ENCODE assay signal across 1 cellular context in the genomic region with DNA sequence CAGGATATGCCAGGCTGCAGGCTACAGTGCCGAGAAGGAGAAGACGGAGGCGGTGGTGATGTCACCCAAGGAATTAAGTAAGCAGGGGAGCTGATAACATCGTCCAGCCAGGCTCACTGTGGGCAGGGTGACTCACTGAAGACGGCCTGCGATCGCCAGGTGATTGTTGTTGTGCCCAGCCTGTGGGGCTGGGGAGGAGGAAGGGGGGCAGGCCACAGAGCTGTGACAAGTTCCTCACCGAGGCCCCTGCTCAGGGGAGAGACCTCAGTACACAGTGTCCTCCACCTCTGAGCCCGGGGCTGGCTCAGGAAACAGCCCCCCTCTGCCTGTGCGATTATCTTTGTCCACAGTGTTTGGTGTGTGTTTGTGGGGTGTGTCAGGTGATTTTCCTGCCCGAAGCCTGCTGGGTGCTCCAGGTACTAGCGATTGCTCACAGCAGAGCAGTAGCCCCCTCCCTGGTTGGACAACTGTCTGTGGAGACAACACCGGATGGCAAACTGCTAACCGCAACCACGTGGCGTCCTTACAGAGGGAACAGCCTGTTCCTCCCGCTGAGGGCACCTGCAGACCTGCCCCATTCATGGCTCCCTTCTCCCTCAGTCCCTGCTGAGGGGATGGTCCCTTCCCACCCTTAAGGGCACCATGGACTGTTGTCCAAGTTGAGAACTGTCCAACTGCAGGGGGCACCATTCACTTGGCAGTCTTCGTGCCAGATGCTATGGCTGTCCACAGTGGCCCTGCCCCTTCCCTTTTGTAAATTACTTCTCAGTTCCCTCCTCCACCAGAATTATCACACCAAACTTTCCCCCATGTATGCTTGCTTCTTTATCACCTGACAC.
TF ChIP-seq lines count a peak whose summit lies in the region.

No MANE protein-coding gene starts in this region.

TF ChIP-seq in HepG2, 621 proteins besides CTCF, POLR2A, EP300 and RAD21 (continued from another document and continues in another):
- TF ChIP-seq, protein P1, sequence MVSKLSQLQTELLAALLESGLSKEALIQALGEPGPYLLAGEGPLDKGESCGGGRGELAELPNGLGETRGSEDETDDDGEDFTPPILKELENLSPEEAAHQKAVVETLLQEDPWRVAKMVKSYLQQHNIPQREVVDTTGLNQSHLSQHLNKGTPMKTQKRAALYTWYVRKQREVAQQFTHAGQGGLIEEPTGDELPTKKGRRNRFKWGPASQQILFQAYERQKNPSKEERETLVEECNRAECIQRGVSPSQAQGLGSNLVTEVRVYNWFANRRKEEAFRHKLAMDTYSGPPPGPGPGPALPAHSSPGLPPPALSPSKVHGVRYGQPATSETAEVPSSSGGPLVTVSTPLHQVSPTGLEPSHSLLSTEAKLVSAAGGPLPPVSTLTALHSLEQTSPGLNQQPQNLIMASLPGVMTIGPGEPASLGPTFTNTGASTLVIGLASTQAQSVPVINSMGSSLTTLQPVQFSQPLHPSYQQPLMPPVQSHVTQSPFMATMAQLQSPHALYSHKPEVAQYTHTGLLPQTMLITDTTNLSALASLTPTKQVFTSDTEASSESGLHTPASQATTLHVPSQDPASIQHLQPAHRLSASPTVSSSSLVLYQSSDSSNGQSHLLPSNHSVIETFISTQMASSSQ (IDR thresholded peaks at IDR 0.05; ENCODE audit: low read depth): no peak
- TF ChIP-seq, protein P1 (CRISPR knock-in tag; IDR thresholded peaks at IDR 0.05; ENCODE audit: borderline replicate concordance): peak; percentile 87; the same call in 1 of the 2 replicates
- TF ChIP-seq U2AF2 (IDR thresholded peaks at IDR 0.05; ENCODE audit: low read depth, low read length) (no peak), ZNF788 (CRISPR knock-in tag; IDR thresholded peaks at IDR 0.05; ENCODE audit: borderline replicate concordance) (0 out of 2 replicates have a peak, but pooled peaks have one; percentile 65), ATF7 (IDR thresholded peaks at IDR 0.05) (no peak), ATF7 (CRISPR knock-in tag; IDR thresholded peaks at IDR 0.05) (peak; percentile 73; the same call in 1 of the 2 replicates), HNRNPLL (IDR thresholded peaks at IDR 0.05; ENCODE audit: low read depth, low read length, poor library complexity, severe bottlenecking) (no peak), ZNF441 (CRISPR knock-in tag; IDR thresholded peaks at IDR 0.05; ENCODE audit: borderline replicate concordance) (no peak), SP1 (IDR thresholded peaks at IDR 0.05) (no peak), SP1 (CRISPR knock-in tag; IDR thresholded peaks at IDR 0.05) (no peak), KLF13 (CRISPR knock-in tag; IDR thresholded peaks at IDR 0.05) (no peak), GLI4 (CRISPR knock-in tag; IDR thresholded peaks at IDR 0.05; ENCODE audit: borderline replicate concordance) (no peak), NAIF1 (CRISPR knock-in tag; IDR thresholded peaks at IDR 0.05; ENCODE audit: borderline replicate concordance) (no peak), IRF2 (CRISPR knock-in tag; IDR thresholded peaks at IDR 0.05) (no peak; the same call in 1 of the 2 replicates), ZNF326 (CRISPR knock-in tag; IDR thresholded peaks at IDR 0.05; ENCODE audit: borderline replicate concordance) (no peak), GABPA (IDR thresholded peaks at IDR 0.05; ENCODE audit: low read depth, low read length) (no peak), GABPA (CRISPR knock-in tag; IDR thresholded peaks at IDR 0.05; ENCODE audit: low read depth) (peak; percentile 35; the same call in 1 of the 2 replicates), ZBTB20 (CRISPR knock-in tag; IDR thresholded peaks at IDR 0.05; ENCODE audit: borderline replicate concordance, low read depth) (0 out of 2 replicates have a peak, but pooled peaks have one; percentile 28), ZNF343 (CRISPR knock-in tag; IDR thresholded peaks at IDR 0.05) (0 out of 2 replicates have a peak, but pooled peaks have one; percentile 10), ESRRA (CRISPR knock-in tag; IDR thresholded peaks at IDR 0.05; ENCODE audit: low read depth) (0 out of 2 replicates have a peak, but pooled peaks have one; percentile 52), ASH2L (IDR thresholded peaks at IDR 0.05; ENCODE audit: insufficient read length, low read depth, low read length) (no peak), ZKSCAN8 (CRISPR knock-in tag; IDR thresholded peaks at IDR 0.05; ENCODE audit: borderline replicate concordance) (0 out of 2 replicates have a peak, but pooled peaks have one; percentile 77), HES4 (CRISPR knock-in tag; IDR thresholded peaks at IDR 0.05; ENCODE audit: borderline replicate concordance) (peak; percentile 64; the same call in 1 of the 2 replicates), MBD4 (IDR thresholded peaks at IDR 0.05; ENCODE audit: borderline replicate concordance, low read length) (no peak), ZNF367 (CRISPR knock-in tag; IDR thresholded peaks at IDR 0.05; ENCODE audit: borderline replicate concordance) (no peak), SIN3A (IDR thresholded peaks at IDR 0.05; ENCODE audit: borderline replicate concordance, low read depth, low read length) (no peak), DR1 (CRISPR knock-in tag; IDR thresholded peaks at IDR 0.05) (no peak), JUN (CRISPR knock-in tag; IDR thresholded peaks at IDR 0.05) (peak; percentile 28), MAFF (IDR thresholded peaks at IDR 0.05; ENCODE audit: low read depth, low read length) (no peak)
- TF ChIP-seq, protein P2, sequence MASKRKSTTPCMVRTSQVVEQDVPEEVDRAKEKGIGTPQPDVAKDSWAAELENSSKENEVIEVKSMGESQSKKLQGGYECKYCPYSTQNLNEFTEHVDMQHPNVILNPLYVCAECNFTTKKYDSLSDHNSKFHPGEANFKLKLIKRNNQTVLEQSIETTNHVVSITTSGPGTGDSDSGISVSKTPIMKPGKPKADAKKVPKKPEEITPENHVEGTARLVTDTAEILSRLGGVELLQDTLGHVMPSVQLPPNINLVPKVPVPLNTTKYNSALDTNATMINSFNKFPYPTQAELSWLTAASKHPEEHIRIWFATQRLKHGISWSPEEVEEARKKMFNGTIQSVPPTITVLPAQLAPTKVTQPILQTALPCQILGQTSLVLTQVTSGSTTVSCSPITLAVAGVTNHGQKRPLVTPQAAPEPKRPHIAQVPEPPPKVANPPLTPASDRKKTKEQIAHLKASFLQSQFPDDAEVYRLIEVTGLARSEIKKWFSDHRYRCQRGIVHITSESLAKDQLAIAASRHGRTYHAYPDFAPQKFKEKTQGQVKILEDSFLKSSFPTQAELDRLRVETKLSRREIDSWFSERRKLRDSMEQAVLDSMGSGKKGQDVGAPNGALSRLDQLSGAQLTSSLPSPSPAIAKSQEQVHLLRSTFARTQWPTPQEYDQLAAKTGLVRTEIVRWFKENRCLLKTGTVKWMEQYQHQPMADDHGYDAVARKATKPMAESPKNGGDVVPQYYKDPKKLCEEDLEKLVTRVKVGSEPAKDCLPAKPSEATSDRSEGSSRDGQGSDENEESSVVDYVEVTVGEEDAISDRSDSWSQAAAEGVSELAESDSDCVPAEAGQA (IDR thresholded peaks at IDR 0.05; ENCODE audit: low read depth): peak; percentile 36; the same call in 1 of the 2 replicates
- TF ChIP-seq, protein P2 (CRISPR knock-in tag; IDR thresholded peaks at IDR 0.05; ENCODE audit: borderline replicate concordance): no peak
- TF ChIP-seq, protein P3, sequence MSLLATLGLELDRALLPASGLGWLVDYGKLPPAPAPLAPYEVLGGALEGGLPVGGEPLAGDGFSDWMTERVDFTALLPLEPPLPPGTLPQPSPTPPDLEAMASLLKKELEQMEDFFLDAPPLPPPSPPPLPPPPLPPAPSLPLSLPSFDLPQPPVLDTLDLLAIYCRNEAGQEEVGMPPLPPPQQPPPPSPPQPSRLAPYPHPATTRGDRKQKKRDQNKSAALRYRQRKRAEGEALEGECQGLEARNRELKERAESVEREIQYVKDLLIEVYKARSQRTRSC (CRISPR knock-in tag; IDR thresholded peaks at IDR 0.05; ENCODE audit: low read depth): no peak
- TF ChIP-seq, protein P4, sequence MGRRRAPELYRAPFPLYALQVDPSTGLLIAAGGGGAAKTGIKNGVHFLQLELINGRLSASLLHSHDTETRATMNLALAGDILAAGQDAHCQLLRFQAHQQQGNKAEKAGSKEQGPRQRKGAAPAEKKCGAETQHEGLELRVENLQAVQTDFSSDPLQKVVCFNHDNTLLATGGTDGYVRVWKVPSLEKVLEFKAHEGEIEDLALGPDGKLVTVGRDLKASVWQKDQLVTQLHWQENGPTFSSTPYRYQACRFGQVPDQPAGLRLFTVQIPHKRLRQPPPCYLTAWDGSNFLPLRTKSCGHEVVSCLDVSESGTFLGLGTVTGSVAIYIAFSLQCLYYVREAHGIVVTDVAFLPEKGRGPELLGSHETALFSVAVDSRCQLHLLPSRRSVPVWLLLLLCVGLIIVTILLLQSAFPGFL (CRISPR knock-in tag; IDR thresholded peaks at IDR 0.05): no peak
- TF ChIP-seq, protein P5, sequence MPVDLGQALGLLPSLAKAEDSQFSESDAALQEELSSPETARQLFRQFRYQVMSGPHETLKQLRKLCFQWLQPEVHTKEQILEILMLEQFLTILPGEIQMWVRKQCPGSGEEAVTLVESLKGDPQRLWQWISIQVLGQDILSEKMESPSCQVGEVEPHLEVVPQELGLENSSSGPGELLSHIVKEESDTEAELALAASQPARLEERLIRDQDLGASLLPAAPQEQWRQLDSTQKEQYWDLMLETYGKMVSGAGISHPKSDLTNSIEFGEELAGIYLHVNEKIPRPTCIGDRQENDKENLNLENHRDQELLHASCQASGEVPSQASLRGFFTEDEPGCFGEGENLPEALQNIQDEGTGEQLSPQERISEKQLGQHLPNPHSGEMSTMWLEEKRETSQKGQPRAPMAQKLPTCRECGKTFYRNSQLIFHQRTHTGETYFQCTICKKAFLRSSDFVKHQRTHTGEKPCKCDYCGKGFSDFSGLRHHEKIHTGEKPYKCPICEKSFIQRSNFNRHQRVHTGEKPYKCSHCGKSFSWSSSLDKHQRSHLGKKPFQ (CRISPR knock-in tag; IDR thresholded peaks at IDR 0.05; ENCODE audit: insufficient replicate concordance): no peak
- TF ChIP-seq, protein P6, sequence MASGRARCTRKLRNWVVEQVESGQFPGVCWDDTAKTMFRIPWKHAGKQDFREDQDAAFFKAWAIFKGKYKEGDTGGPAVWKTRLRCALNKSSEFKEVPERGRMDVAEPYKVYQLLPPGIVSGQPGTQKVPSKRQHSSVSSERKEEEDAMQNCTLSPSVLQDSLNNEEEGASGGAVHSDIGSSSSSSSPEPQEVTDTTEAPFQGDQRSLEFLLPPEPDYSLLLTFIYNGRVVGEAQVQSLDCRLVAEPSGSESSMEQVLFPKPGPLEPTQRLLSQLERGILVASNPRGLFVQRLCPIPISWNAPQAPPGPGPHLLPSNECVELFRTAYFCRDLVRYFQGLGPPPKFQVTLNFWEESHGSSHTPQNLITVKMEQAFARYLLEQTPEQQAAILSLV (CRISPR knock-in tag; IDR thresholded peaks at IDR 0.05; ENCODE audit: borderline replicate concordance): 0 out of 2 replicates have a peak, but pooled peaks have one; percentile 32
- TF ChIP-seq, protein P7, sequence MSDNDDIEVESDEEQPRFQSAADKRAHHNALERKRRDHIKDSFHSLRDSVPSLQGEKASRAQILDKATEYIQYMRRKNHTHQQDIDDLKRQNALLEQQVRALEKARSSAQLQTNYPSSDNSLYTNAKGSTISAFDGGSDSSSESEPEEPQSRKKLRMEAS (IDR thresholded peaks at IDR 0.05): peak; percentile 96
- TF ChIP-seq, protein P8, sequence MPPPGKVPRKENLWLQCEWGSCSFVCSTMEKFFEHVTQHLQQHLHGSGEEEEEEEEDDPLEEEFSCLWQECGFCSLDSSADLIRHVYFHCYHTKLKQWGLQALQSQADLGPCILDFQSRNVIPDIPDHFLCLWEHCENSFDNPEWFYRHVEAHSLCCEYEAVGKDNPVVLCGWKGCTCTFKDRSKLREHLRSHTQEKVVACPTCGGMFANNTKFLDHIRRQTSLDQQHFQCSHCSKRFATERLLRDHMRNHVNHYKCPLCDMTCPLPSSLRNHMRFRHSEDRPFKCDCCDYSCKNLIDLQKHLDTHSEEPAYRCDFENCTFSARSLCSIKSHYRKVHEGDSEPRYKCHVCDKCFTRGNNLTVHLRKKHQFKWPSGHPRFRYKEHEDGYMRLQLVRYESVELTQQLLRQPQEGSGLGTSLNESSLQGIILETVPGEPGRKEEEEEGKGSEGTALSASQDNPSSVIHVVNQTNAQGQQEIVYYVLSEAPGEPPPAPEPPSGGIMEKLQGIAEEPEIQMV (CRISPR knock-in tag; IDR thresholded peaks at IDR 0.05; ENCODE audit: low read depth): peak; percentile 32; the same call in 1 of the 2 replicates
- TF ChIP-seq, protein P9, sequence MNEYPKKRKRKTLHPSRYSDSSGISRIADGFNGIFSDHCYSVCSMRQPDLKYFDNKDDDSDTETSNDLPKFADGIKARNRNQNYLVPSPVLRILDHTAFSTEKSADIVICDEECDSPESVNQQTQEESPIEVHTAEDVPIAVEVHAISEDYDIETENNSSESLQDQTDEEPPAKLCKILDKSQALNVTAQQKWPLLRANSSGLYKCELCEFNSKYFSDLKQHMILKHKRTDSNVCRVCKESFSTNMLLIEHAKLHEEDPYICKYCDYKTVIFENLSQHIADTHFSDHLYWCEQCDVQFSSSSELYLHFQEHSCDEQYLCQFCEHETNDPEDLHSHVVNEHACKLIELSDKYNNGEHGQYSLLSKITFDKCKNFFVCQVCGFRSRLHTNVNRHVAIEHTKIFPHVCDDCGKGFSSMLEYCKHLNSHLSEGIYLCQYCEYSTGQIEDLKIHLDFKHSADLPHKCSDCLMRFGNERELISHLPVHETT (CRISPR knock-in tag; conservative IDR thresholded peaks at IDR 0.05): peak; percentile 19; the same call in 1 of the 2 replicates
